Comparison of ENCODE assay signal across 8 cellular contexts in the genomic region with DNA sequence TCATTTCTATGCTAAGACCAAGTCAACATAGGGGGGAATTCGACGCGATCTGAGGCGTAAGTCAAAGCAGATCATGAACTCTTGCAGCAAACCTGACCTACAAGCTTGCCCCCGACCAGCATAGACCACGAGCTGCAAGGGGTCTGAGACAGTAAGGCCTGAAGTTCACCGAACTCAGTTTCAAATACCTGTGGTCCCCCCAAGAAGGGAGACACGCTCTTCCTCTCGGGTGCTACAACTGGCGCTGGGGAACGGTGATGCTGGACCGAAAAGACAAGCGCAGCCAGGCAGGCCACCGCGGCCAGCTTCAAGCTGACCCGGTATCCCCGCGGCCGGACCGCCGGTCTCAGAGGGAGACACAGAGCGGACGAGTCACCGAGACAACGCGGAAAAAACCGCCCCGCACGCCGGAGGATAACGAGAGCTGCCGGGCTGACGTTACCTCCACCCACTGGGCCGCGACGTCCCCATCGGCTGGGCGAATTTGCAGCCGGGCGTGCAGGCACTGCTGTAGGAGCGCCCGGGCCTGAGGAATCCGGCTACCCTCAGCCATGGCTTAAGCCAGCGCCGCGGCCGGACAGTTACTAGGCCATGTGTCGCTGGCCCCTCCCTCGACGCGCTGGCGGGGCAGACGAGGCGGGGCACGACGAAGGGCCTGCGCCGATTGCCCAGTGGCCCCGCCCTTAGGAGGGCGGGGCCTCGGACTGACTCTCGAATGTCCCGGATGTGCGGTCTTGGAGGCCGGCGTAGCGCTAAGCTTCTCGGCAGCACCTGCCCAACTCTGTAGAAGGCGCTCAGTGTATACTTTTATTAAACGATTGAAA. TPM values are rescaled to one million over a fixed set of nuclear protein-coding genes. Genes with fewer than 3 reads are reported as not detected.
DNase-seq lines count a peak whose midpoint lies in the region; FAIRE-seq and TF ChIP-seq lines count a peak whose summit lies in the region.

DTD2 (minus strand) TSS at position 666 of the 824 bp plus-strand sequence; CDS start at position 553, 113 bp downstream.

- DNase-seq in GM04503 (ENCODE audit: low read depth) (peak; percentile 68), HFF-Myc (ENCODE audit: extremely low read depth, low read depth) (peak; percentile 73), MV-4-11 (lab: John Stamatoyannopoulos, UW) (peak; percentile 95), SK-N-MC (ENCODE audit: low read depth, low spot score) (peak; percentile 56), frontal cortex (ENCODE audit: low spot score in 2 of 2) (peak; percentile 85 to 94), non-pigmented ciliary epithelial cell (ENCODE audit: low read depth) (peak; percentile 60), superior temporal gyrus (ENCODE audit: extremely low spot score) (peak; percentile 99)
- peak; percentile 93 for DNase-seq in activated naive CD4-positive, alpha-beta T cell treated with anti-CD3 and anti-CD28 coated beads, Interleukin-2, amount 10 ng/mL, durations not matched to agents 7 days and 5 days

- peak within 1 kb of the TSS; percentile 95 for H3K9ac ChIP-seq in SK-N-MC (ENCODE audit: insufficient read length)

- no peaks in the 10 kb centered on the region for H3K9me3 ChIP-seq in SK-N-MC (ENCODE audit: low read depth, low read length)

- H3K27ac Mint-ChIP-seq in activated naive CD4-positive, alpha-beta T cell treated with anti-CD3 and anti-CD28 coated beads, Interleukin-2, amount 10 ng/mL, durations not matched to agents 7 days and 5 days, result peak within 1 kb of the TSS; percentile 93

- peaks cover 29% of the 10 kb centered on the region for H3K4me1 Mint-ChIP-seq in activated naive CD4-positive, alpha-beta T cell treated with anti-CD3 and anti-CD28 coated beads, Interleukin-2, amount 10 ng/mL, durations not matched to agents 7 days and 5 days

- TF ChIP-seq CTCF in HFF-Myc (IDR thresholded peaks at IDR 0.05; ENCODE audit: low read depth, low read length, missing control alignments), result no peak

- peak within 1 kb of the TSS; percentile 94 for H3K4me3 Mint-ChIP-seq in activated naive CD4-positive, alpha-beta T cell treated with anti-CD3 and anti-CD28 coated beads, Interleukin-2, amount 10 ng/mL, durations not matched to agents 7 days and 5 days

- H3K27ac ChIP-seq in SK-N-MC, result no peak within 1 kb of the TSS; the same call in 1 of the 2 replicates

- H3K36me3 ChIP-seq in SK-N-MC (ENCODE audit: insufficient read depth, low read length), result peaks cover 3% of the 10 kb centered on the region; the same call in 1 of the 2 replicates

- peaks cover 8% of the 10 kb centered on the region for H3K27me3 Mint-ChIP-seq in activated naive CD4-positive, alpha-beta T cell treated with anti-CD3 and anti-CD28 coated beads, Interleukin-2, amount 10 ng/mL, durations not matched to agents 7 days and 5 days

- peak; percentile 34 for FAIRE-seq in frontal cortex (lab: Jason Lieb, UNC)

- CTCF ChIA-PET in activated naive CD4-positive, alpha-beta T cell treated with anti-CD3 and anti-CD28 coated beads, Interleukin-2, amount 10 ng/mL, durations not matched to agents 7 days and 5 days (lab: Charles Lee), result interaction anchor here (1.0 to 2.5 kb wide), 4 partner anchors 8 to 798 kb away, joined by 3 to 12 read pairs (median 4); no protein-coding TSS in a partner anchor

- peak within 1 kb of the TSS; percentile 80 for H3K4me3 ChIP-seq in HFF-Myc (replicated peaks; ENCODE audit: low read depth, low read length)
- peak within 1 kb of the TSS; percentile 97 for H3K4me3 ChIP-seq in SK-N-MC

- no peaks in the 10 kb centered on the region for H3K36me3 Mint-ChIP-seq in activated naive CD4-positive, alpha-beta T cell treated with anti-CD3 and anti-CD28 coated beads, Interleukin-2, amount 10 ng/mL, durations not matched to agents 7 days and 5 days

- H3K9me3 Mint-ChIP-seq in activated naive CD4-positive, alpha-beta T cell treated with anti-CD3 and anti-CD28 coated beads, Interleukin-2, amount 10 ng/mL, durations not matched to agents 7 days and 5 days, result no peaks in the 10 kb centered on the region

RNA-seq across cellular contexts. Expression of gene DTD2, which starts in this region (rescaled TPM):
- total RNA-seq in frontal cortex, result 67.3 TPM
